28 cellular contexts compared by ENCODE assay signal in the genomic region with DNA sequence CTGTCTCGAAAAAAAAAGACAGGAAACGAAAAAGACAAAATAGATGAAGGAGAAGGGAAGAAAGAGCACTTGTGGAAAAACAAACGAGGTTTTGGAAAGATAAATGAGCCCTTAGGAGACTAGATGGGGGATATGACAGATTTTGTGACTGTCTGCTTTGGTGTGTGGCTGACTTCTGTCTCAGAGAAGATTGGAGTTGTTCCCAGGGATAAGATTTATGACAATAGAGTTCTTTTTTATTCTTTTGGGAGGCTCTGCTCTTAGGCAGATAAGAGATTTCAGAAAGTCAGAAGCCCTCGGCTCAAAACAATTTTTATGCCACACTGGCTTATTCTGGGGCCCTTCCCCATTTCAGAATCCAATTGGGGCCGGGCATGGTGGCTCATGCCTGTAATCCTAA.
"Had no signal": no experiment of that assay in that cellular context is flagged by ENCODE, and none has a peak within 500 bp of the region (broad histone marks: within the 10 kb centered on the region; RNA-seq: fewer than 3 reads in every experiment).

No MANE protein-coding gene starts in this region.

- H3K27ac ChIP-seq: adrenal gland, ascending aorta, brain microvascular endothelial cell, left lung, parathyroid adenoma, suprapubic skin, vagina, WERI-Rb-1 had no signal

- H3K4me1 ChIP-seq: adrenal gland, ascending aorta, left lung, parathyroid adenoma, suprapubic skin, vagina had no signal

- H3K9ac ChIP-seq: parathyroid adenoma had no signal

- H3K9me3 ChIP-seq: adrenal gland, ascending aorta, left lung, suprapubic skin, vagina had no signal

- H2AFZ ChIP-seq: parathyroid adenoma had no signal

- ATAC-seq: activated naive CD4-positive, alpha-beta T cell treated with anti-CD3 and anti-CD28 coated beads, Interleukin-2, amount 50 U/mL, for 72 hours; left lung; right cardiac atrium; stimulated activated naive CD8-positive, alpha-beta T cell treated with anti-CD3 and anti-CD28 coated beads, Interleukin-15, amount 100 ng/mL, for 72 hours had no signal

- H3K4me3 Mint-ChIP-seq: immature natural killer cell; nephron; stimulated activated naive CD8-positive, alpha-beta T cell treated with anti-CD3 and anti-CD28 coated beads, Interleukin-15, amount 100 ng/mL, for 72 hours; T-helper 2 cell treated with Interferon-gamma antibody and Interleukin-4, amounts not matched to agents 5 μg/mL and 100 μg/mL, for 36 hours had no signal

- H3K36me3 Mint-ChIP-seq: activated naive CD4-positive, alpha-beta T cell treated with anti-CD3 and anti-CD28 coated beads, Interleukin-2, amount 50 U/mL, for 72 hours; immature natural killer cell had no signal

- H3K27ac Mint-ChIP-seq: activated naive CD4-positive, alpha-beta T cell treated with anti-CD3 and anti-CD28 coated beads, Interleukin-2, amount 50 U/mL, for 72 hours; immature natural killer cell; stimulated activated naive CD8-positive, alpha-beta T cell treated with anti-CD3 and anti-CD28 coated beads, Interleukin-15, amount 100 ng/mL, for 72 hours; T-helper 2 cell treated with Interferon-gamma antibody and Interleukin-4, amounts not matched to agents 5 μg/mL and 100 μg/mL, for 36 hours had no signal

- H3K27me3 ChIP-seq: adrenal gland, ascending aorta, brain microvascular endothelial cell, left lung, suprapubic skin, vagina had no signal

- H3K4me3 ChIP-seq: adrenal gland, ascending aorta, left lung, lung, suprapubic skin, vagina had no signal

- H3K79me2 ChIP-seq: parathyroid adenoma had no signal

- DNase-seq: activated CD4-positive, alpha-beta T cell treated with anti-CD3 and anti-CD28 coated beads for 1 hour; activated CD4-positive, alpha-beta T cell treated with anti-CD3 and anti-CD28 coated beads, Interleukin-2, amount 50 U/mL, for 1 hour; activated gamma-delta T cell treated with Interleukin-2 at 50 U/mL for 16 hours; activated T-cell treated with anti-CD3 and anti-CD28 coated beads, Interleukin-2, amount 50 U/mL, for 1 hour; brain microvascular endothelial cell; central memory CD4-positive, alpha-beta T cell; dermis blood vessel endothelial cell; effector CD8-positive, alpha-beta T cell; erythroblast; foreskin fibroblast; immature natural killer cell; left lung; nucleus accumbens; right cardiac atrium; stimulated activated CD4-positive, alpha-beta T cell treated with anti-CD3 and anti-CD28 coated beads, Interleukin-12 subunit alpha, Interleukin-12 subunit beta, amount 100 ng/mL, for 4 hours; stimulated activated CD4-positive, alpha-beta T cell treated with anti-CD3 and anti-CD28 coated beads, Interleukin-4, amount 100 ng/mL, for 4 hours; stimulated activated naive CD8-positive, alpha-beta T cell treated with anti-CD3 and anti-CD28 coated beads, Interleukin-15, amount 100 ng/mL, for 72 hours; trophoblast cell; WERI-Rb-1 had no signal

- H3K9me3 Mint-ChIP-seq: activated naive CD4-positive, alpha-beta T cell treated with anti-CD3 and anti-CD28 coated beads, Interleukin-2, amount 50 U/mL, for 72 hours; nephron; stimulated activated naive CD8-positive, alpha-beta T cell treated with anti-CD3 and anti-CD28 coated beads, Interleukin-15, amount 100 ng/mL, for 72 hours; T-helper 2 cell treated with Interferon-gamma antibody and Interleukin-4, amounts not matched to agents 5 μg/mL and 100 μg/mL, for 36 hours had no signal

- H3K27me3 Mint-ChIP-seq: stimulated activated naive CD8-positive, alpha-beta T cell treated with anti-CD3 and anti-CD28 coated beads, Interleukin-15, amount 100 ng/mL, for 72 hours had no signal

- H3K36me3 ChIP-seq: adrenal gland, ascending aorta, brain microvascular endothelial cell, left lung, suprapubic skin, vagina, WERI-Rb-1 had no signal
